In the genomic region with DNA sequence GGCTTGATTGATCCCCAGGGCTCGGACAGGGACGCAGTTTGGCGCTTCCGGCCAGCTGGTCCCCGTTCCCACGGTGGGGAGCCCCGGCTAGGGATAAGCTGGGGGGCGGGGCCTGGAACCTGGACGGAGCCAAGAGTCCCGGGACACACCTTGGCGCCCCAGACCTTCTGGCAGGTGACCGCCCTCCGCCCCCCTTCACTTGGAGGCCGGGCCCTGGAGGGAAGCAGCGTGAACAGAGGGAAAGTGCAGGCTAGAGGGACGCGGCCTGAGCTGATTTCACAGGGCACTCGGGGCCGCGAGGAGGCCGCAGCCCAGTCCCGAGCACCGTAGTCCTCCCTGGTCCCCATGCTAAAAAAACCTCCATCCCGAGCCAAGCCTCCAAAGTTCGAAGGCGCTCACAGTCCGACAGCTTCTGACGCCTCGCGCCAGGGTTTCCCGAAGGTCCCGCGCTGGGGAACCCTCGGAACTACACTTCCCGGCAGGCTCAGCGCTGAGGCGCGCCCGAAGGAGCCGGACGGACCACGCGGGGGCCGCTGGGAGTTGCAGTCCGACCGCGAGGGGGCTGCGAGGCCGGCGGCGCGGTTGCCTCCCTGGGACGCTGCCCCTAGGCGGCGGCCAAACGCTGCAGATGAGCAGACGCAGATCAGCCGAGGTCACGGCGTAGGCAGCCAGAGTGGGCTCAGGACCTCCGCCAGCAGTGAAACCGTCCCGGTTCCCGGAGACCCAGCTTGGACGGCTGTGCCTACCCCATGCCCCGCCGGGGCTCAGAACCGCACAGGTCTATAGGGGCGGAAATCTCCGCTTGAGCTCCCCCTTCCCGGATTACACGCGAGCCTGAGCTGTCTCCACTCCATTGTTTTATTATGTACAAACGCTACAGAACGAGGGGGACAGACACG, we compare ENCODE assay signal across 1 cellular context.
TF ChIP-seq lines count a peak whose summit lies in the region.

A gene with protein sequence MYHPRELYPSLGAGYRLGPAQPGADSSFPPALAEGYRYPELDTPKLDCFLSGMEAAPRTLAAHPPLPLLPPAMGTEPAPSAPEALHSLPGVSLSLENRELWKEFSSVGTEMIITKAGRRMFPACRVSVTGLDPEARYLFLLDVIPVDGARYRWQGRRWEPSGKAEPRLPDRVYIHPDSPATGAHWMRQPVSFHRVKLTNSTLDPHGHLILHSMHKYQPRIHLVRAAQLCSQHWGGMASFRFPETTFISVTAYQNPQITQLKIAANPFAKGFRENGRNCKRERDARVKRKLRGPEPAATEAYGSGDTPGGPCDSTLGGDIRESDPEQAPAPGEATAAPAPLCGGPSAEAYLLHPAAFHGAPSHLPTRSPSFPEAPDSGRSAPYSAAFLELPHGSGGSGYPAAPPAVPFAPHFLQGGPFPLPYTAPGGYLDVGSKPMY (minus strand): TSS at position 451 of the 899 bp plus-strand sequence. CDS start 731 bp downstream, outside the sequence.

TF ChIP-seq in GM12878, 131 proteins besides CTCF, POLR2A, EP300 and RAD21 (continued from another document and continues in another):
- TF ChIP-seq, protein P1, sequence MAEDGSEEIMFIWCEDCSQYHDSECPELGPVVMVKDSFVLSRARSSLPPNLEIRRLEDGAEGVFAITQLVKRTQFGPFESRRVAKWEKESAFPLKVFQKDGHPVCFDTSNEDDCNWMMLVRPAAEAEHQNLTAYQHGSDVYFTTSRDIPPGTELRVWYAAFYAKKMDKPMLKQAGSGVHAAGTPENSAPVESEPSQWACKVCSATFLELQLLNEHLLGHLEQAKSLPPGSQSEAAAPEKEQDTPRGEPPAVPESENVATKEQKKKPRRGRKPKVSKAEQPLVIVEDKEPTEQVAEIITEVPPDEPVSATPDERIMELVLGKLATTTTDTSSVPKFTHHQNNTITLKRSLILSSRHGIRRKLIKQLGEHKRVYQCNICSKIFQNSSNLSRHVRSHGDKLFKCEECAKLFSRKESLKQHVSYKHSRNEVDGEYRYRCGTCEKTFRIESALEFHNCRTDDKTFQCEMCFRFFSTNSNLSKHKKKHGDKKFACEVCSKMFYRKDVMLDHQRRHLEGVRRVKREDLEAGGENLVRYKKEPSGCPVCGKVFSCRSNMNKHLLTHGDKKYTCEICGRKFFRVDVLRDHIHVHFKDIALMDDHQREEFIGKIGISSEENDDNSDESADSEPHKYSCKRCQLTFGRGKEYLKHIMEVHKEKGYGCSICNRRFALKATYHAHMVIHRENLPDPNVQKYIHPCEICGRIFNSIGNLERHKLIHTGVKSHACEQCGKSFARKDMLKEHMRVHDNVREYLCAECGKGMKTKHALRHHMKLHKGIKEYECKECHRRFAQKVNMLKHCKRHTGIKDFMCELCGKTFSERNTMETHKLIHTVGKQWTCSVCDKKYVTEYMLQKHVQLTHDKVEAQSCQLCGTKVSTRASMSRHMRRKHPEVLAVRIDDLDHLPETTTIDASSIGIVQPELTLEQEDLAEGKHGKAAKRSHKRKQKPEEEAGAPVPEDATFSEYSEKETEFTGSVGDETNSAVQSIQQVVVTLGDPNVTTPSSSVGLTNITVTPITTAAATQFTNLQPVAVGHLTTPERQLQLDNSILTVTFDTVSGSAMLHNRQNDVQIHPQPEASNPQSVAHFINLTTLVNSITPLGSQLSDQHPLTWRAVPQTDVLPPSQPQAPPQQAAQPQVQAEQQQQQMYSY (CRISPR knock-in tag; IDR thresholded peaks at IDR 0.05), result no peak
- TF ChIP-seq ZNF207 (IDR thresholded peaks at IDR 0.05; ENCODE audit: borderline replicate concordance), result peak; percentile 45; the same call in 1 of the 2 replicates
- peak; percentile 41 for TF ChIP-seq RELA (IDR thresholded peaks at IDR 0.05; ENCODE audit: borderline replicate concordance, partially characterized antibody)
- no peak for TF ChIP-seq IKZF2 (IDR thresholded peaks at IDR 0.05)
- TF ChIP-seq, protein P2, sequence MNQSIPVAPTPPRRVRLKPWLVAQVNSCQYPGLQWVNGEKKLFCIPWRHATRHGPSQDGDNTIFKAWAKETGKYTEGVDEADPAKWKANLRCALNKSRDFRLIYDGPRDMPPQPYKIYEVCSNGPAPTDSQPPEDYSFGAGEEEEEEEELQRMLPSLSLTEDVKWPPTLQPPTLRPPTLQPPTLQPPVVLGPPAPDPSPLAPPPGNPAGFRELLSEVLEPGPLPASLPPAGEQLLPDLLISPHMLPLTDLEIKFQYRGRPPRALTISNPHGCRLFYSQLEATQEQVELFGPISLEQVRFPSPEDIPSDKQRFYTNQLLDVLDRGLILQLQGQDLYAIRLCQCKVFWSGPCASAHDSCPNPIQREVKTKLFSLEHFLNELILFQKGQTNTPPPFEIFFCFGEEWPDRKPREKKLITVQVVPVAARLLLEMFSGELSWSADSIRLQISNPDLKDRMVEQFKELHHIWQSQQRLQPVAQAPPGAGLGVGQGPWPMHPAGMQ (IDR thresholded peaks at IDR 0.05; ENCODE audit: borderline replicate concordance), result no peak
- TF ChIP-seq NFIC (IDR thresholded peaks at IDR 0.05; ENCODE audit: low read depth, low read length), result no peak
- TF ChIP-seq HDAC2 (IDR thresholded peaks at IDR 0.05), result no peak
- no peak for TF ChIP-seq RCOR1 (conservative IDR thresholded peaks at IDR 0.05; ENCODE audit: low read depth, low read length)
- peak; percentile 84 for TF ChIP-seq CREB1 (IDR thresholded peaks at IDR 0.05; ENCODE audit: low read depth)
- TF ChIP-seq TCF12 (IDR thresholded peaks at IDR 0.05; ENCODE audit: low read depth, low read length), result peak; percentile 54; the same call in 1 of the 2 replicates
- no peak; the same call in 1 of the 2 replicates for TF ChIP-seq TAF1 (IDR thresholded peaks at IDR 0.05; ENCODE audit: borderline replicate concordance, low read depth, low read length)
- TF ChIP-seq ZSCAN29 (IDR thresholded peaks at IDR 0.05), result peak; percentile 99
- TF ChIP-seq KAT2A (conservative IDR thresholded peaks at IDR 0.05; ENCODE audit: control insufficient read depth, low read depth, low read length), result no peak
- TF ChIP-seq, protein P3, sequence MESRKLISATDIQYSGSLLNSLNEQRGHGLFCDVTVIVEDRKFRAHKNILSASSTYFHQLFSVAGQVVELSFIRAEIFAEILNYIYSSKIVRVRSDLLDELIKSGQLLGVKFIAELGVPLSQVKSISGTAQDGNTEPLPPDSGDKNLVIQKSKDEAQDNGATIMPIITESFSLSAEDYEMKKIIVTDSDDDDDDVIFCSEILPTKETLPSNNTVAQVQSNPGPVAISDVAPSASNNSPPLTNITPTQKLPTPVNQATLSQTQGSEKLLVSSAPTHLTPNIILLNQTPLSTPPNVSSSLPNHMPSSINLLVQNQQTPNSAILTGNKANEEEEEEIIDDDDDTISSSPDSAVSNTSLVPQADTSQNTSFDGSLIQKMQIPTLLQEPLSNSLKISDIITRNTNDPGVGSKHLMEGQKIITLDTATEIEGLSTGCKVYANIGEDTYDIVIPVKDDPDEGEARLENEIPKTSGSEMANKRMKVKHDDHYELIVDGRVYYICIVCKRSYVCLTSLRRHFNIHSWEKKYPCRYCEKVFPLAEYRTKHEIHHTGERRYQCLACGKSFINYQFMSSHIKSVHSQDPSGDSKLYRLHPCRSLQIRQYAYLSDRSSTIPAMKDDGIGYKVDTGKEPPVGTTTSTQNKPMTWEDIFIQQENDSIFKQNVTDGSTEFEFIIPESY (IDR thresholded peaks at IDR 0.05), result no peak
- TF ChIP-seq NR2F1 (conservative IDR thresholded peaks at IDR 0.05), result peak; percentile 98
- TF ChIP-seq, protein P4, sequence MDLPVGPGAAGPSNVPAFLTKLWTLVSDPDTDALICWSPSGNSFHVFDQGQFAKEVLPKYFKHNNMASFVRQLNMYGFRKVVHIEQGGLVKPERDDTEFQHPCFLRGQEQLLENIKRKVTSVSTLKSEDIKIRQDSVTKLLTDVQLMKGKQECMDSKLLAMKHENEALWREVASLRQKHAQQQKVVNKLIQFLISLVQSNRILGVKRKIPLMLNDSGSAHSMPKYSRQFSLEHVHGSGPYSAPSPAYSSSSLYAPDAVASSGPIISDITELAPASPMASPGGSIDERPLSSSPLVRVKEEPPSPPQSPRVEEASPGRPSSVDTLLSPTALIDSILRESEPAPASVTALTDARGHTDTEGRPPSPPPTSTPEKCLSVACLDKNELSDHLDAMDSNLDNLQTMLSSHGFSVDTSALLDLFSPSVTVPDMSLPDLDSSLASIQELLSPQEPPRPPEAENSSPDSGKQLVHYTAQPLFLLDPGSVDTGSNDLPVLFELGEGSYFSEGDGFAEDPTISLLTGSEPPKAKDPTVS (IDR thresholded peaks at IDR 0.05; ENCODE audit: low read depth, low read length), result no peak
- TF ChIP-seq SMAD5 (IDR thresholded peaks at IDR 0.05; ENCODE audit: low read depth), result no peak
- TF ChIP-seq, protein P5, sequence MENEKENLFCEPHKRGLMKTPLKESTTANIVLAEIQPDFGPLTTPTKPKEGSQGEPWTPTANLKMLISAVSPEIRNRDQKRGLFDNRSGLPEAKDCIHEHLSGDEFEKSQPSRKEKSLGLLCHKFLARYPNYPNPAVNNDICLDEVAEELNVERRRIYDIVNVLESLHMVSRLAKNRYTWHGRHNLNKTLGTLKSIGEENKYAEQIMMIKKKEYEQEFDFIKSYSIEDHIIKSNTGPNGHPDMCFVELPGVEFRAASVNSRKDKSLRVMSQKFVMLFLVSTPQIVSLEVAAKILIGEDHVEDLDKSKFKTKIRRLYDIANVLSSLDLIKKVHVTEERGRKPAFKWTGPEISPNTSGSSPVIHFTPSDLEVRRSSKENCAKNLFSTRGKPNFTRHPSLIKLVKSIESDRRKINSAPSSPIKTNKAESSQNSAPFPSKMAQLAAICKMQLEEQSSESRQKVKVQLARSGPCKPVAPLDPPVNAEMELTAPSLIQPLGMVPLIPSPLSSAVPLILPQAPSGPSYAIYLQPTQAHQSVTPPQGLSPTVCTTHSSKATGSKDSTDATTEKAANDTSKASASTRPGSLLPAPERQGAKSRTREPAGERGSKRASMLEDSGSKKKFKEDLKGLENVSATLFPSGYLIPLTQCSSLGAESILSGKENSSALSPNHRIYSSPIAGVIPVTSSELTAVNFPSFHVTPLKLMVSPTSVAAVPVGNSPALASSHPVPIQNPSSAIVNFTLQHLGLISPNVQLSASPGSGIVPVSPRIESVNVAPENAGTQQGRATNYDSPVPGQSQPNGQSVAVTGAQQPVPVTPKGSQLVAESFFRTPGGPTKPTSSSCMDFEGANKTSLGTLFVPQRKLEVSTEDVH (IDR thresholded peaks at IDR 0.05; ENCODE audit: low read depth, partially characterized antibody), result no peak
- TF ChIP-seq, protein P6, sequence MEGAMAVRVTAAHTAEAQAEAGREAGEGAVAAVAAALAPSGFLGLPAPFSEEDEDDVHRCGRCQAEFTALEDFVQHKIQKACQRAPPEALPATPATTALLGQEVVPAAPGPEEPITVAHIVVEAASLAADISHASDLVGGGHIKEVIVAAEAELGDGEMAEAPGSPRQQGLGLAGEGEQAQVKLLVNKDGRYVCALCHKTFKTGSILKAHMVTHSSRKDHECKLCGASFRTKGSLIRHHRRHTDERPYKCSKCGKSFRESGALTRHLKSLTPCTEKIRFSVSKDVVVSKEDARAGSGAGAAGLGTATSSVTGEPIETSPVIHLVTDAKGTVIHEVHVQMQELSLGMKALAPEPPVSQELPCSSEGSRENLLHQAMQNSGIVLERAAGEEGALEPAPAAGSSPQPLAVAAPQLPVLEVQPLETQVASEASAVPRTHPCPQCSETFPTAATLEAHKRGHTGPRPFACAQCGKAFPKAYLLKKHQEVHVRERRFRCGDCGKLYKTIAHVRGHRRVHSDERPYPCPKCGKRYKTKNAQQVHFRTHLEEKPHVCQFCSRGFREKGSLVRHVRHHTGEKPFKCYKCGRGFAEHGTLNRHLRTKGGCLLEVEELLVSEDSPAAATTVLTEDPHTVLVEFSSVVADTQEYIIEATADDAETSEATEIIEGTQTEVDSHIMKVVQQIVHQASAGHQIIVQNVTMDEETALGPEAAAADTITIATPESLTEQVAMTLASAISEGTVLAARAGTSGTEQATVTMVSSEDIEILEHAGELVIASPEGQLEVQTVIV (IDR thresholded peaks at IDR 0.05; ENCODE audit: borderline replicate concordance, partially characterized antibody), result no peak
- TF ChIP-seq, protein P7, sequence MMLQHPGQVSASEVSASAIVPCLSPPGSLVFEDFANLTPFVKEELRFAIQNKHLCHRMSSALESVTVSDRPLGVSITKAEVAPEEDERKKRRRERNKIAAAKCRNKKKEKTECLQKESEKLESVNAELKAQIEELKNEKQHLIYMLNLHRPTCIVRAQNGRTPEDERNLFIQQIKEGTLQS (IDR thresholded peaks at IDR 0.05; ENCODE audit: borderline replicate concordance, extremely low read depth, low read depth, low read length), result peak; percentile 51; the same call in 1 of the 2 replicates
- TF ChIP-seq RUNX3 (IDR thresholded peaks at IDR 0.05; ENCODE audit: low read length), result peak; percentile 68
- TF ChIP-seq EED (IDR thresholded peaks at IDR 0.05; ENCODE audit: low read depth), result no peak
- TF ChIP-seq GATAD2B (conservative IDR thresholded peaks at IDR 0.05; ENCODE audit: low read depth), result no peak; the same call in 1 of the 2 replicates
- peak; percentile 81 for TF ChIP-seq SMARCA5 (IDR thresholded peaks at IDR 0.05)
- TF ChIP-seq, protein P8, sequence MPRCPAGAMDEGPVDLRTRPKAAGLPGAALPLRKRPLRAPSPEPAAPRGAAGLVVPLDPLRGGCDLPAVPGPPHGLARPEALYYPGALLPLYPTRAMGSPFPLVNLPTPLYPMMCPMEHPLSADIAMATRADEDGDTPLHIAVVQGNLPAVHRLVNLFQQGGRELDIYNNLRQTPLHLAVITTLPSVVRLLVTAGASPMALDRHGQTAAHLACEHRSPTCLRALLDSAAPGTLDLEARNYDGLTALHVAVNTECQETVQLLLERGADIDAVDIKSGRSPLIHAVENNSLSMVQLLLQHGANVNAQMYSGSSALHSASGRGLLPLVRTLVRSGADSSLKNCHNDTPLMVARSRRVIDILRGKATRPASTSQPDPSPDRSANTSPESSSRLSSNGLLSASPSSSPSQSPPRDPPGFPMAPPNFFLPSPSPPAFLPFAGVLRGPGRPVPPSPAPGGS (IDR thresholded peaks at IDR 0.05; ENCODE audit: borderline replicate concordance, insufficient read depth, low read depth, low read length, poor library complexity, severe bottlenecking), result no peak
- no peak for TF ChIP-seq CHD4 (IDR thresholded peaks at IDR 0.05)
- TF ChIP-seq, protein P9, sequence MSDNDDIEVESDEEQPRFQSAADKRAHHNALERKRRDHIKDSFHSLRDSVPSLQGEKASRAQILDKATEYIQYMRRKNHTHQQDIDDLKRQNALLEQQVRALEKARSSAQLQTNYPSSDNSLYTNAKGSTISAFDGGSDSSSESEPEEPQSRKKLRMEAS (IDR thresholded peaks at IDR 0.05; ENCODE audit: low read depth, low read length), result peak; percentile 62; the same call in 1 of the 2 replicates
- TF ChIP-seq MEF2B (IDR thresholded peaks at IDR 0.05; ENCODE audit: partially characterized antibody, poor library complexity, severe bottlenecking), result no peak
- TF ChIP-seq JUND (IDR thresholded peaks at IDR 0.05; ENCODE audit: low read depth, low read length), result no peak
- no peak for TF ChIP-seq FOS (IDR thresholded peaks at IDR 0.05; ENCODE audit: borderline replicate concordance, extremely low read depth, insufficient read length)
- no peak for TF ChIP-seq SP1 (IDR thresholded peaks at IDR 0.05; ENCODE audit: low read depth, low read length)
- 0 out of 2 replicates have a peak, but pooled peaks have one; percentile 19 for TF ChIP-seq SIN3A (IDR thresholded peaks at IDR 0.05; ENCODE audit: low read depth, low read length)
- TF ChIP-seq EGR1 (IDR thresholded peaks at IDR 0.05; ENCODE audit: borderline replicate concordance in 1 of 2, low read depth in 2 of 2, low read length in 2 of 2), result no peak
